In the genomic region with DNA sequence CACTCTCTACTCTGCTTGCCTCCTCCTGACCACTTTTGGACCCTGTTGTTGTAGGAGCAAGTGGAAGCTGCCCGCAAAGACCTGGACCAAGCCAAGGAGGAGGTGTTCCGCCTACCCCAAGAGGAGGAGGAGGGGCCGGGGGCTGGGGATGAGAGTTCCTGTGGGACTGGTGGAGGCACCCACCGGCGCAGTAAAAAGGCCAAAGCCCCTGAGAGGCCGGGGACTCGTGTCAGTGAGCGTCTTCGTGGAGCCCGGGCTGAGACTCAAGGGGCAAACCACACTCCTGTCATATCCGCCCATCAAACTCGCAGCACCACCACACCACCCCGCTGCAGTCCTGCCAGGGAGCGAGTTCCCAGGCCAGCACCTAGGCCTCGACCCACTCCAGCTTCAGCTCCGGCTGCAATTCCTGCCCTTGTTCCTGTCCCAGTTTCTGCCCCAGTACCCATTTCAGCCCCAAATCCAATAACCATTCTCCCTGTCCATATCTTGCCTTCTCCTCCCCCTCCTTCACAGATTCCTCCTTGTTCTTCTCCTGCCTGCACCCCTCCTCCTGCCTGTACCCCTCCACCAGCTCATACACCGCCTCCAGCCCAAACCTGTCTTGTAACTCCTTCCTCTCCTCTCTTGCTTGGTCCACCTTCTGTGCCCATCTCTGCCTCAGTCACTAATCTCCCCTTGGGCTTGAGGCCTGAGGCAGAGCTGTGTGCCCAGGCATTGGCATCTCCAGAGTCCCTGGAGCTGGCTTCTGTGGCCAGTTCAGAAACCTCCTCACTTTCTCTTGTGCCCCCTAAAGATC, we compare ENCODE assay signal across 13 cellular contexts.
"Had no signal": no experiment of that assay in that cellular context is flagged by ENCODE, and none has a peak within 500 bp of the region (broad histone marks: within the 10 kb centered on the region; RNA-seq: fewer than 3 reads in every experiment).

No MANE protein-coding gene starts in this region.

- DNase-seq: activated CD4-positive, alpha-beta memory T cell treated with anti-CD3 and anti-CD28 coated beads for 36 hours; activated CD8-positive, alpha-beta memory T cell treated with anti-CD3 and anti-CD28 coated beads, Interleukin-2, amount 50 U/mL, for 4 hours; naive B cell; SW 1271; trophoblast cell had no signal

- ATAC-seq: esophagus mucosa; stimulated activated memory B cell treated with anti-CD40 and anti-IgM and Interleukin-4, amounts not matched to agents 10 μg/mL and 1 μg/mL and 100 μg/mL, for 72 hours had no signal

- H3K9me3 ChIP-seq: right atrium auricular region, SJSA1 had no signal

- H3K27ac ChIP-seq: right atrium auricular region, SJSA1, VCaP had no signal

- H3K9me3 Mint-ChIP-seq: activated CD4-positive, alpha-beta memory T cell treated with anti-CD3 and anti-CD28 coated beads for 36 hours; central memory CD8-positive, alpha-beta T cell; naive B cell; stimulated activated memory B cell treated with anti-CD40 and anti-IgM and Interleukin-4, amounts not matched to agents 10 μg/mL and 1 μg/mL and 100 μg/mL, for 72 hours had no signal

- H3K27me3 Mint-ChIP-seq: activated CD4-positive, alpha-beta memory T cell treated with anti-CD3 and anti-CD28 coated beads for 36 hours; central memory CD8-positive, alpha-beta T cell; naive B cell; stimulated activated memory B cell treated with anti-CD40 and anti-IgM and Interleukin-4, amounts not matched to agents 10 μg/mL and 1 μg/mL and 100 μg/mL, for 72 hours had no signal

- H3K27me3 ChIP-seq: right atrium auricular region, SJSA1 had no signal

- H3K4me3 Mint-ChIP-seq: activated CD4-positive, alpha-beta memory T cell treated with anti-CD3 and anti-CD28 coated beads for 36 hours; central memory CD8-positive, alpha-beta T cell; stimulated activated memory B cell treated with anti-CD40 and anti-IgM and Interleukin-4, amounts not matched to agents 10 μg/mL and 1 μg/mL and 100 μg/mL, for 72 hours had no signal

- H3K4me2 ChIP-seq: smooth muscle cell had no signal

- H3K4me3 ChIP-seq: lung, right atrium auricular region, SJSA1, smooth muscle cell had no signal

- H3K27ac Mint-ChIP-seq: activated CD4-positive, alpha-beta memory T cell treated with anti-CD3 and anti-CD28 coated beads for 36 hours; stimulated activated memory B cell treated with anti-CD40 and anti-IgM and Interleukin-4, amounts not matched to agents 10 μg/mL and 1 μg/mL and 100 μg/mL, for 72 hours had no signal
